In genomic region chrX:50813843-50814661, GRCh38 we compare ENCODE assay signal across 8 cellular contexts. TPM values are rescaled to one million over a fixed set of nuclear protein-coding genes. Genes with fewer than 3 reads are reported as not detected.
DNase-seq lines count a peak whose midpoint lies in the region; ATAC-seq and TF ChIP-seq lines count a peak whose summit lies in the region.

SHROOM4 (minus strand) TSS chrX:50814194; CDS start chrX:50814018, 176 bp downstream.

- no peaks in the 10 kb centered on the region for H3K9me3 ChIP-seq in BE2C
- no peaks in the 10 kb centered on the region for H3K9me3 ChIP-seq in SJSA1 (replicated peaks)
- H3K9me3 ChIP-seq in naive thymus-derived CD4-positive, alpha-beta T cell (ENCODE audit: control insufficient read depth in 2 of 3, low read length in 3 of 3) = no peaks in the 10 kb centered on the region

- H3K27ac Mint-ChIP-seq in naive thymus-derived CD4-positive, alpha-beta T cell = no peak within 1 kb of the TSS

- H3K27me3 Mint-ChIP-seq in naive thymus-derived CD4-positive, alpha-beta T cell = peaks cover 17 to 46% (median 28%) of the 10 kb centered on the region in 5 donors

- H3K36me3 Mint-ChIP-seq in naive thymus-derived CD4-positive, alpha-beta T cell = peaks cover 0 to 4% (median 0%) of the 10 kb centered on the region in 5 donors

- H3K4me3 Mint-ChIP-seq in naive thymus-derived CD4-positive, alpha-beta T cell = peak within 1 kb of the TSS in 6 of 10 donors; percentile 29 to 74 (median 56)

- POLR2A ChIA-PET in naive thymus-derived CD4-positive, alpha-beta T cell (lab: Charles Lee) = no interaction called here

- no peak for ATAC-seq in naive thymus-derived CD4-positive, alpha-beta T cell
- ATAC-seq in HG03457 (IDR thresholded peaks at IDR 0.05; ENCODE audit: unreplicated experiment) (no peak), HG02623 (IDR thresholded peaks at IDR 0.05; ENCODE audit: unreplicated experiment) (no peak), HG02588 (IDR thresholded peaks at IDR 0.05; ENCODE audit: unreplicated experiment) (no peak)

- peaks cover 8% of the 10 kb centered on the region for H3K27me3 ChIP-seq in BE2C
- no peaks in the 10 kb centered on the region for H3K27me3 ChIP-seq in SJSA1 (replicated peaks)
- no peaks in the 10 kb centered on the region for H3K27me3 ChIP-seq in naive thymus-derived CD4-positive, alpha-beta T cell (ENCODE audit: control insufficient read depth in 2 of 2, insufficient read depth in 2 of 2, low read length in 2 of 2)

- intact Hi-C loops in naive thymus-derived CD4-positive, alpha-beta T cell (cut with micrococcal nuclease) = no loop called here

- H3K27ac ChIP-seq in SJSA1 = peak within 1 kb of the TSS; percentile 60
- H3K27ac ChIP-seq in naive thymus-derived CD4-positive, alpha-beta T cell (ENCODE audit: low read depth, low read length) = no peak within 1 kb of the TSS

- TF ChIP-seq CTCF in BE2C (IDR thresholded peaks at IDR 0.05; ENCODE audit: low read depth, low read length) = no peak

- H3K4me1 Mint-ChIP-seq in naive thymus-derived CD4-positive, alpha-beta T cell = peaks cover 0 to 4% (median 2%) of the 10 kb centered on the region in 7 donors

- H3K4me3 ChIP-seq in BE2C (ENCODE audit: low read depth, low read length) (peak within 1 kb of the TSS; percentile 57), SJSA1 (peak within 1 kb of the TSS; percentile 53)
- no peak within 1 kb of the TSS for H3K4me3 ChIP-seq in naive thymus-derived CD4-positive, alpha-beta T cell (ENCODE audit: low read length)

- DNase-seq in BE2C (peak; percentile 14), SJSA1 (ENCODE audit: low read depth in 1 of 2, low spot score in 2 of 2) (peak; percentile 72 to 76), foreskin melanocyte (peak; percentile 68), AML-193 (lab: John Stamatoyannopoulos, UW) (no peak)
- DNase-seq in naive thymus-derived CD4-positive, alpha-beta T cell = no peak

- H3K4me1 ChIP-seq in BE2C (no peaks in the 10 kb centered on the region), SJSA1 (replicated peaks) (peaks cover 16% of the 10 kb centered on the region)
- no peaks in the 10 kb centered on the region for H3K4me1 ChIP-seq in naive thymus-derived CD4-positive, alpha-beta T cell (ENCODE audit: control insufficient read depth in 2 of 2, insufficient read depth in 2 of 2, low read length in 2 of 2)

- no peaks in the 10 kb centered on the region for H3K9me3 Mint-ChIP-seq in naive thymus-derived CD4-positive, alpha-beta T cell

- H3K36me3 ChIP-seq in BE2C = no peaks in the 10 kb centered on the region
- H3K36me3 ChIP-seq in SJSA1 = no peaks in the 10 kb centered on the region
- H3K36me3 ChIP-seq in naive thymus-derived CD4-positive, alpha-beta T cell (ENCODE audit: control insufficient read depth in 2 of 3, insufficient read depth in 3 of 3, low read length in 3 of 3) = no peaks in the 10 kb centered on the region

- CTCF ChIA-PET in naive thymus-derived CD4-positive, alpha-beta T cell (lab: Charles Lee) = no interaction called here

RNA-seq across cellular contexts. Expression of gene SHROOM4, which starts in this region (rescaled TPM):
- 0.46 TPM for polyA plus RNA-seq in BE2C (2012; ENCODE audit: insufficient read depth, insufficient read length, low read depth)
- 2.9 and 6.6 TPM in 2 replicates for total RNA-seq in SJSA1 (2014; rRNA removed; shearing (Covaris generic))
- under 1 TPM in 1 of 5 experiments, not detected in 4; 0.05 TPM for total RNA-seq in naive thymus-derived CD4-positive, alpha-beta T cell
- not detected for polyA plus RNA-seq in naive thymus-derived CD4-positive, alpha-beta T cell

Comparison
In these comparisons a context has a peak if more than half of its experiments do, and no peak if none do; other contexts are left out.
1. DNase-seq: peak in BE2C (single experiment), SJSA1 (2 of 2) and foreskin melanocyte (single experiment); none in naive thymus-derived CD4-positive, alpha-beta T cell (0 of 9) and AML-193 (0 of 2).